Comparison of ENCODE assay signal across 1 cellular context in the genomic region with DNA sequence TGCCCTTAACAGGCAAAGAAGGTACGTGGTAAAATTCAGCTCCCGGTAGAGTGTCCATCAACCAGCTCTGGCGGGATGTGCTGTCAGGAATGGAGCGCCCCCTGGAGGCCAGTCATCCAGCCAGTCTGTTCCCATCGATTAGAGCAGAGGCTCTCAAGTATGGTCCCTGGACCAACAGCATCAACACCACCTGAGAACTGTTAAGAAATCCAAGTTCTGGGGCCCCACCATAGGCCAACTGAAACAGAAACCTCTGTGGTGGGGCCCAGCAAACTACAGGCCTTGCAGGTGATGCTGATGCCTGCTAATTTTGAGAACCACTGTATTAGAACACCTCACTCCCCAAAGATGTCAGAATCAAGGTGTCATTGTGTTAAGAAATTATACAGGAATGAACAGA.
TF ChIP-seq lines count a peak whose summit lies in the region.

No MANE protein-coding gene starts in this region.

TF ChIP-seq in WTC11, 78 proteins besides CTCF, POLR2A, EP300 and RAD21 (continued from another document):
- TF ChIP-seq ZNF263 (CRISPR knock-in tag; IDR thresholded peaks at IDR 0.05; ENCODE audit: low read depth) (no peak), RELA (CRISPR knock-in tag; IDR thresholded peaks at IDR 0.05; ENCODE audit: borderline replicate concordance) (no peak), TP53 (CRISPR knock-in tag; IDR thresholded peaks at IDR 0.05) (no peak), GTF2I (CRISPR knock-in tag; conservative IDR thresholded peaks at IDR 0.05) (no peak), ZBTB43 (CRISPR knock-in tag; IDR thresholded peaks at IDR 0.05) (no peak), ELF4 (CRISPR knock-in tag; IDR thresholded peaks at IDR 0.05; ENCODE audit: low read depth) (no peak), MXD4 (CRISPR knock-in tag; IDR thresholded peaks at IDR 0.05; ENCODE audit: borderline replicate concordance) (no peak)
- TF ChIP-seq, protein P1, sequence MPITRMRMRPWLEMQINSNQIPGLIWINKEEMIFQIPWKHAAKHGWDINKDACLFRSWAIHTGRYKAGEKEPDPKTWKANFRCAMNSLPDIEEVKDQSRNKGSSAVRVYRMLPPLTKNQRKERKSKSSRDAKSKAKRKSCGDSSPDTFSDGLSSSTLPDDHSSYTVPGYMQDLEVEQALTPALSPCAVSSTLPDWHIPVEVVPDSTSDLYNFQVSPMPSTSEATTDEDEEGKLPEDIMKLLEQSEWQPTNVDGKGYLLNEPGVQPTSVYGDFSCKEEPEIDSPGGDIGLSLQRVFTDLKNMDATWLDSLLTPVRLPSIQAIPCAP (CRISPR knock-in tag; IDR thresholded peaks at IDR 0.05) = no peak
